In genomic region chr12:102965281-102966155, GRCh38 we compare ENCODE assay signal across 1 cellular context.
TF ChIP-seq lines count a peak whose summit lies in the region.

No MANE protein-coding gene starts in this region.

TF ChIP-seq in H1, 55 proteins besides CTCF, POLR2A, EP300 and RAD21 (continued from another document):
- TF ChIP-seq E2F6 (IDR thresholded peaks at IDR 0.05) (no peak), KDM5A (IDR thresholded peaks at IDR 0.05; ENCODE audit: low read length) (no peak), SIN3A (conservative IDR thresholded peaks at IDR 0.05 in 1 of 2, IDR thresholded peaks at IDR 0.05 in 1 of 2; ENCODE audit: low read depth in 1 of 2, low read length in 2 of 2) (no peak), USF2 (IDR thresholded peaks at IDR 0.05; ENCODE audit: low read length) (no peak), TEAD4 (IDR thresholded peaks at IDR 0.05; ENCODE audit: low read depth, low read length) (no peak), CREB1 (IDR thresholded peaks at IDR 0.05) (no peak), CTBP2 (IDR thresholded peaks at IDR 0.05; ENCODE audit: borderline replicate concordance, insufficient read depth, insufficient read length, low read length) (peak; percentile 40), RNF2 (IDR thresholded peaks at IDR 0.05; ENCODE audit: borderline replicate concordance, low read depth, low read length, missing control alignments, poor library complexity, severe bottlenecking) (peak; percentile 70), HDAC2 (IDR thresholded peaks at IDR 0.05; ENCODE audit: borderline replicate concordance in 1 of 2, low read depth in 2 of 2, low read length in 2 of 2) (no peak), POU5F1 (IDR thresholded peaks at IDR 0.05; ENCODE audit: low read depth, low read length) (no peak), NANOG (IDR thresholded peaks at IDR 0.05; ENCODE audit: insufficient read depth, low read depth, low read length, poor library complexity, severe bottlenecking) (no peak), PHF8 (conservative IDR thresholded peaks at IDR 0.05; ENCODE audit: low read depth, low read length) (no peak), EZH2 (IDR thresholded peaks at IDR 0.05; ENCODE audit: low read depth, low read length, severe bottlenecking) (peak; percentile 67), SUZ12 (IDR thresholded peaks at IDR 0.05; ENCODE audit: low read length) (peak; percentile 47; the same call in 1 of the 2 replicates), MAX (IDR thresholded peaks at IDR 0.05) (no peak)
